ENCODE assay signal across 17 cellular contexts in genomic region chr20:23242104-23242503, GRCh38.
"Had no signal": no experiment of that assay in that cellular context is flagged by ENCODE, and none has a peak within 500 bp of the region (broad histone marks: within the 10 kb centered on the region; RNA-seq: fewer than 3 reads in every experiment).

No MANE protein-coding gene starts in this region.

- H3K27ac ChIP-seq: foreskin keratinocyte, ovary, spleen, testis, tibial nerve had no signal

- H3K4me1 ChIP-seq: foreskin keratinocyte had no signal

- H3K9me3 ChIP-seq: ovary, testis had no signal

- H3K36me3 ChIP-seq: ovary, spleen, tibial nerve had no signal

- H3K4me3 ChIP-seq: dorsolateral prefrontal cortex, ovary, spleen, testis, tibial nerve had no signal

- DNase-seq: cortex of kidney; foreskin keratinocyte; immature natural killer cell; kidney; left colon; mammary epithelial cell; natural killer cell; ovary; spleen; stimulated activated CD4-positive, alpha-beta T cell treated with anti-CD3 and anti-CD28 coated beads, Interleukin-15, amount 100 ng/mL, for 24 hours; stimulated activated CD4-positive, alpha-beta T cell treated with anti-CD3 and anti-CD28 coated beads, Interleukin-1b, Interleukin-23, amount 100 ng/mL, for 48 hours; stimulated activated CD4-positive, alpha-beta T cell treated with anti-CD3 and anti-CD28 coated beads, Interleukin-4, amount 100 ng/mL, for 24 hours; testis had no signal

- ATAC-seq: foreskin keratinocyte; left colon; natural killer cell; sciatic nerve; stimulated activated memory B cell treated with anti-CD40 and anti-IgM and Interleukin-4, amounts not matched to agents 10 μg/mL and 1 μg/mL and 100 μg/mL, for 72 hours had no signal

- H3K27me3 ChIP-seq: ovary, testis, tibial nerve had no signal
